12 cellular contexts compared by ENCODE assay signal in genomic region chr7:22943997-22944396, GRCh38.
DNase-seq lines count a peak whose midpoint lies in the region; ATAC-seq and TF ChIP-seq lines count a peak whose summit lies in the region.
"Had no signal": no experiment of that assay in that cellular context is flagged by ENCODE, and none has a peak within 500 bp of the region (broad histone marks: within the 10 kb centered on the region; RNA-seq: fewer than 3 reads in every experiment).

No MANE protein-coding gene starts in this region.

- H3K4me3 Mint-ChIP-seq in HFFc6, result no peak overlapping the region
- H3K4me3 Mint-ChIP-seq: type B pancreatic cell had no signal

- DNase-seq in ACHN (peak; percentile 58), HFFc6 (peak; percentile 65), epithelial cell of esophagus (ENCODE audit: low read depth) (peak; percentile 23), medulla oblongata (ENCODE audit: extremely low spot score) (peak; percentile 5), SW 1271 (lab: John Stamatoyannopoulos, UW) (no peak), midbrain (lab: John Stamatoyannopoulos, UW) (no peak)
- DNase-seq: activated CD4-positive, alpha-beta T cell treated with anti-CD3 and anti-CD28 coated beads for 1 hour; effector memory CD4-positive, alpha-beta T cell; NCI-H2227 treated with DMSO at 0.1 percent for 48 hours had no signal

- peaks cover 31% of the 10 kb centered on the region for H3K36me3 Mint-ChIP-seq in HFFc6 (ENCODE audit: low read depth)

- peak overlapping the region; percentile 57; the same call in 1 of the 2 replicates for H3K27ac Mint-ChIP-seq in HFFc6
- H3K27ac Mint-ChIP-seq: type B pancreatic cell had no signal

- in situ Hi-C loops in ACHN (cut with HindIII; ENCODE audit: low pct_ligation_motif_present, low pct_unique_long_range_greater_than_20kb, low sequenced_read_pairs), result no loop called here

- H3K4me1 Mint-ChIP-seq in HFFc6 (ENCODE audit: low read depth), result peaks cover 18% of the 10 kb centered on the region

- H3K27me3 Mint-ChIP-seq in HFFc6 (ENCODE audit: insufficient read depth), result no peaks in the 10 kb centered on the region
- H3K27me3 Mint-ChIP-seq: type B pancreatic cell had no signal

- no peak overlapping the region for H3K4me3 ChIP-seq in epithelial cell of esophagus (ENCODE audit: low read length)

- H3K9me3 Mint-ChIP-seq in HFFc6, result no peaks in the 10 kb centered on the region
- H3K9me3 Mint-ChIP-seq: type B pancreatic cell had no signal

- TF ChIP-seq CTCF in HFFc6 (IDR thresholded peaks at IDR 0.05) (no peak), epithelial cell of esophagus (IDR thresholded peaks at IDR 0.05; ENCODE audit: insufficient read depth, low read depth, low read length, missing control alignments) (no peak)

- no peak for ATAC-seq in HG02884 (IDR thresholded peaks at IDR 0.05; ENCODE audit: unreplicated experiment)
- ATAC-seq in HG03135 (IDR thresholded peaks at IDR 0.05; ENCODE audit: unreplicated experiment), result no peak

Comparison
In these comparisons a context has a peak if more than half of its experiments do, and no peak if none do; other contexts are left out.
1. DNase-seq: peak in ACHN (single experiment), HFFc6 (single experiment), epithelial cell of esophagus (single experiment) and medulla oblongata (single experiment); none in SW 1271 (0 of 2) and midbrain (single experiment).